Comparison of ENCODE assay signal across 8 cellular contexts in the genomic region with DNA sequence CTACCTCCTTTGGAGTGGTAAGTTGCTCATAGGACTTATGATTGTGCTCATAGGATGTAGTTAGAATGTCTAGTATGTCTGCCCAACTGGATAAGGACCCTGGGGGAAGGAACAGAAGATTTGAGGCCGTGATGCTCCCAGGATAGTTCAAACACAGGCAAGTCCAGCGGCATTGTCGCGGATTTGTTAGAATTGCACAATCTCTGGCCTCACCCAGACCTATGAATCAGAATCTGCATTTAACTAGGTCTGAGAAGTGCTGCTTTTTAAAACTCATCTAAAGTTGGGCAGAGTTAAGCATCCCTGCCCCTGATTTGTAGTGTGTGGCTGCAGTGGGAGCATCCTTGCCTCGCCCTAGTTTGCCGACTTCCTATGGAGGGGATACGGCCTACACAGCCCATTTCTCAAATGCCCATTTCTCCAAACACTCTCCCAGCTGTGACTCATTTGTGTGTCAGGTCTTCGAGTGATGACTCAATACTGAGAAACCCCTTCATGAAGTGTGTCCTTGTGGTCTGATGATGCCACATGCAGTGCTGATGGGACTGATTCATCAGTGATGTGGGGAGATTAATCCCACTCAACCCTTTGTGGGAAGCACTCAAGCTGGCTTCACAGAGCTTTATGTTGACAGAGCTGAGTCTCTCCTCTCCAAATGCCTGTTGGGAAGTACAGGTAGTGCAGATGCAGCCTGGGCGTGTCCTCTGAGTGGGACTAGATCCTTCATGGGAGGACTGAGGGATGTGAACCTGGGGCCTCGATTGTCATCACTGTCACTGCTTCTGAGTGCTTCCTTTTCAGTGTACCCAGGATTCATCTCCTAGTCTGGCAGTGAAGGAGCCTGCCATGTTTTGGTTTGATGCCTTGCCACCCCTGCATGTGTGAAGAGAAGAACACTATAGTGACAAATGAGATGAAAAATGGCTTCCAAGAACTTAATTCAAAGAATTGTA. TPM values are rescaled to one million over a fixed set of nuclear protein-coding genes. Genes with fewer than 3 reads are reported as not detected.
DNase-seq lines count a peak whose midpoint lies in the region; ATAC-seq, FAIRE-seq and TF ChIP-seq lines count a peak whose summit lies in the region.

No MANE protein-coding gene starts in this region.

- no peaks in the 10 kb centered on the region for H3K36me3 ChIP-seq in left lung
- no peaks in the 10 kb centered on the region for H3K36me3 ChIP-seq in WERI-Rb-1

- intact Hi-C loops in left lung (cut with DNase I), result no loop called here

- H3K36me3 Mint-ChIP-seq in activated CD8-positive, alpha-beta memory T cell treated with anti-CD3 and anti-CD28 coated beads, Interleukin-2, amount 10 ng/mL, durations not matched to agents 7 days and 5 days, result no peaks in the 10 kb centered on the region

- H3K4me3 Mint-ChIP-seq in activated CD8-positive, alpha-beta memory T cell treated with anti-CD3 and anti-CD28 coated beads, Interleukin-2, amount 10 ng/mL, durations not matched to agents 7 days and 5 days, result no peak overlapping the region

- H3K4me1 ChIP-seq in left lung, result no peaks in the 10 kb centered on the region

- no peak for FAIRE-seq in HTR-8/SVneo (lab: Jason Lieb, UNC)

- H3K27me3 ChIP-seq in left lung (no peaks in the 10 kb centered on the region), WERI-Rb-1 (ENCODE audit: insufficient read depth, low read depth, severe bottlenecking) (no peaks in the 10 kb centered on the region)

- DNase-seq in AG08395 (ENCODE audit: low spot score) (peak; percentile 95), HTR-8/SVneo (ENCODE audit: insufficient read length, low spot score) (peak; percentile 46), left lung (no peak), occipital lobe (lab: John Stamatoyannopoulos, UW) (no peak), NCI-H1930 (lab: John Stamatoyannopoulos, UW) (no peak), WERI-Rb-1 (no peak)
- DNase-seq in activated CD8-positive, alpha-beta memory T cell treated with anti-CD3 and anti-CD28 coated beads, Interleukin-2, amount 10 ng/mL, durations not matched to agents 7 days and 5 days, result peak; percentile 61

- H3K27me3 Mint-ChIP-seq in activated CD8-positive, alpha-beta memory T cell treated with anti-CD3 and anti-CD28 coated beads, Interleukin-2, amount 10 ng/mL, durations not matched to agents 7 days and 5 days, result peaks cover 22% of the 10 kb centered on the region

- H3K9me3 ChIP-seq in left lung (no peaks in the 10 kb centered on the region), WERI-Rb-1 (ENCODE audit: severe bottlenecking) (no peaks in the 10 kb centered on the region)

- TF ChIP-seq CTCF in left lung (IDR thresholded peaks at IDR 0.05), result no peak
- no peak for TF ChIP-seq CTCF in WERI-Rb-1 (IDR thresholded peaks at IDR 0.05; ENCODE audit: low read depth, low read length)

- no peak overlapping the region for H3K27ac Mint-ChIP-seq in activated CD8-positive, alpha-beta memory T cell treated with anti-CD3 and anti-CD28 coated beads, Interleukin-2, amount 10 ng/mL, durations not matched to agents 7 days and 5 days

- CTCF ChIA-PET in activated CD8-positive, alpha-beta memory T cell treated with anti-CD3 and anti-CD28 coated beads, Interleukin-2, amount 10 ng/mL, durations not matched to agents 7 days and 5 days (lab: Charles Lee), result no interaction called here

- no peaks in the 10 kb centered on the region for H3K9me3 Mint-ChIP-seq in activated CD8-positive, alpha-beta memory T cell treated with anti-CD3 and anti-CD28 coated beads, Interleukin-2, amount 10 ng/mL, durations not matched to agents 7 days and 5 days (ENCODE audit: low read depth)

- H3K4me1 Mint-ChIP-seq in activated CD8-positive, alpha-beta memory T cell treated with anti-CD3 and anti-CD28 coated beads, Interleukin-2, amount 10 ng/mL, durations not matched to agents 7 days and 5 days, result peaks cover 8% of the 10 kb centered on the region

- H3K4me3 ChIP-seq in left lung (no peak overlapping the region), WERI-Rb-1 (ENCODE audit: low read depth, low read length) (no peak overlapping the region)

- ATAC-seq in activated CD8-positive, alpha-beta memory T cell treated with anti-CD3 and anti-CD28 coated beads, Interleukin-2, amount 10 ng/mL, durations not matched to agents 7 days and 5 days, result peak; percentile 67
- ATAC-seq in left lung (peak; percentile 71), HG03460 (IDR thresholded peaks at IDR 0.05; ENCODE audit: unreplicated experiment) (no peak)

- H3K27ac ChIP-seq in left lung (no peak overlapping the region), WERI-Rb-1 (no peak overlapping the region)

RNA-seq across cellular contexts. Expression of gene SMIM21, which starts 18.7 kb away (rescaled TPM):
- total RNA-seq in activated CD8-positive, alpha-beta memory T cell treated with anti-CD3 and anti-CD28 coated beads, Interleukin-2, amount 10 ng/mL, durations not matched to agents 7 days and 5 days, result not detected
- total RNA-seq in left lung (not detected), occipital lobe (not detected)

Comparison
In these comparisons a context has a peak if more than half of its experiments do, and no peak if none do; other contexts are left out.
1. DNase-seq: peak in AG08395 (single experiment), HTR-8/SVneo (single experiment) and activated CD8-positive, alpha-beta memory T cell treated with anti-CD3 and anti-CD28 coated beads, Interleukin-2, amount 10 ng/mL, durations not matched to agents 7 days and 5 days (single experiment); none in left lung (0 of 2), occipital lobe (single experiment), NCI-H1930 (0 of 2) and WERI-Rb-1 (single experiment).